In the genomic region with DNA sequence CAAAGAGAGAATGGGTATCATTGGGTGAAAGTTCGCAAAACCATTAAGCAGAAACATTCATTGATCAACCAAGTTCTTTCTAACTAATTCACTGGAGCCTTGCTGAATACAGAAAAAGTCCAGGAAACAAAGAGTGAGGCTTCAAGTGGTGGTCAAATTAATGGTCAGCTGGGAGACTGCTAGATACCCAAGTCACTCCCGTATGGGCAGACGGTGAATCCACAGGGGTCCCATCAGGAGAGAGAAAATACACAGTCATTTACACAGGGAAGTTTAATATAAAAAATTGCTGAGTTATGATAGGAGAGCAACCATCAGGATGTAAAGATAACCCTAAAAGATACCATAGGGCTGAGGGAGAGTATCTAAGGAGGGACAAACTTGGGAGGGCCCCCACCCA, we compare ENCODE assay signal across 5 cellular contexts.
"Had no signal": no experiment of that assay in that cellular context is flagged by ENCODE, and none has a peak within 500 bp of the region (broad histone marks: within the 10 kb centered on the region; RNA-seq: fewer than 3 reads in every experiment).

No MANE protein-coding gene starts in this region.

- H3K4me2 ChIP-seq: GM23338 had no signal

- H3K27ac ChIP-seq: HL-60 had no signal

- DNase-seq: H9, HCEC 1CT had no signal

- H3K4me3 ChIP-seq: GM23338 had no signal

- H2AFZ ChIP-seq: GM23338 had no signal

- ATAC-seq: GM23338, HepG2 had no signal
